9 cellular contexts compared by ENCODE assay signal in genomic region chr12:68240975-68241374, GRCh38. TPM values are rescaled to one million over a fixed set of nuclear protein-coding genes. Genes with fewer than 3 reads are reported as not detected.
DNase-seq lines count a peak whose midpoint lies in the region; ATAC-seq and TF ChIP-seq lines count a peak whose summit lies in the region.
"Had no signal": no experiment of that assay in that cellular context is flagged by ENCODE, and none has a peak within 500 bp of the region (broad histone marks: within the 10 kb centered on the region; RNA-seq: fewer than 3 reads in every experiment).

No MANE protein-coding gene starts in this region.

- ATAC-seq in HG03196 (IDR thresholded peaks at IDR 0.05; ENCODE audit: unreplicated experiment) = peak; percentile 97

- TF ChIP-seq CTCF in epithelial cell of esophagus (IDR thresholded peaks at IDR 0.05; ENCODE audit: insufficient read depth, low read depth, low read length, missing control alignments) (no peak), BE2C (IDR thresholded peaks at IDR 0.05; ENCODE audit: low read depth, low read length) (no peak)

- no peaks in the 10 kb centered on the region for H3K36me3 ChIP-seq in BE2C
- no peaks in the 10 kb centered on the region for H3K36me3 ChIP-seq in SJCRH30

- H3K27me3 ChIP-seq in BE2C = no peaks in the 10 kb centered on the region; the same call in 1 of the 2 replicates
- no peaks in the 10 kb centered on the region for H3K27me3 ChIP-seq in SJCRH30

- H3K4me1 ChIP-seq in BE2C = no peaks in the 10 kb centered on the region
- peaks cover 31% of the 10 kb centered on the region for H3K4me1 ChIP-seq in SJCRH30

- DNase-seq in SIG-M5 treated with dmso at 0.1 percent for 504 hours (lab: John Stamatoyannopoulos, UW; ENCODE audit: unreplicated experiment) (peak; percentile 63), SIG-M5 (lab: John Stamatoyannopoulos, UW) (no peak), epithelial cell of esophagus (ENCODE audit: low read depth) (peak; percentile 25), BE2C (no peak), SJCRH30 (no peak)
- peak; percentile 15 for DNase-seq in activated CD4-positive, alpha-beta T cell treated with anti-CD3 and anti-CD28 coated beads for 1 hour
- DNase-seq in stimulated activated CD4-positive, alpha-beta T cell treated with anti-CD3 and anti-CD28 coated beads, Interleukin-1b, Interleukin-23, amount 100 ng/mL, for 48 hours = peak; percentile 56

- H3K4me3 ChIP-seq in epithelial cell of esophagus (ENCODE audit: low read length) (no peak overlapping the region), BE2C (ENCODE audit: low read depth, low read length) (no peak overlapping the region), SJCRH30 (no peak overlapping the region)
- H3K4me3 ChIP-seq: A549 had no signal

- no peak overlapping the region for H3K27ac ChIP-seq in SJCRH30
- H3K27ac ChIP-seq: A549 had no signal

- H3K9me3 ChIP-seq in BE2C = no peaks in the 10 kb centered on the region
- no peaks in the 10 kb centered on the region for H3K9me3 ChIP-seq in SJCRH30 (replicated peaks)
- H3K9me3 ChIP-seq: A549 had no signal

RNA-seq across cellular contexts. Expression of gene IL22, which starts 12.4 kb away (rescaled TPM):
- not detected for polyA plus RNA-seq in BE2C (2012; ENCODE audit: insufficient read depth, insufficient read length, low read depth)
- total RNA-seq in SJCRH30 (2014; rRNA removed; shearing (Covaris generic)) = not detected in 2 replicates
- polyA plus RNA-seq: A549 had no signal

RNA-seq across cellular contexts. Expression of gene IL26, which starts 15.4 kb away (rescaled TPM):
- not detected for polyA plus RNA-seq in BE2C (2012; ENCODE audit: insufficient read depth, insufficient read length, low read depth)
- total RNA-seq in SJCRH30 (2014; rRNA removed; shearing (Covaris generic)) = not detected in 2 replicates
- polyA plus RNA-seq: A549 had no signal

Comparison
In these comparisons a context has a peak if more than half of its experiments do, and no peak if none do; other contexts are left out.
1. DNase-seq: peak in SIG-M5 treated with dmso at 0.1 percent for 504 hours (single experiment), activated CD4-positive, alpha-beta T cell treated with anti-CD3 and anti-CD28 coated beads for 1 hour (single experiment), epithelial cell of esophagus (single experiment) and stimulated activated CD4-positive, alpha-beta T cell treated with anti-CD3 and anti-CD28 coated beads, Interleukin-1b, Interleukin-23, amount 100 ng/mL, for 48 hours (single experiment); none in SIG-M5 (single experiment), BE2C (single experiment) and SJCRH30 (0 of 2).